9 cellular contexts compared by ENCODE assay signal in the genomic region with DNA sequence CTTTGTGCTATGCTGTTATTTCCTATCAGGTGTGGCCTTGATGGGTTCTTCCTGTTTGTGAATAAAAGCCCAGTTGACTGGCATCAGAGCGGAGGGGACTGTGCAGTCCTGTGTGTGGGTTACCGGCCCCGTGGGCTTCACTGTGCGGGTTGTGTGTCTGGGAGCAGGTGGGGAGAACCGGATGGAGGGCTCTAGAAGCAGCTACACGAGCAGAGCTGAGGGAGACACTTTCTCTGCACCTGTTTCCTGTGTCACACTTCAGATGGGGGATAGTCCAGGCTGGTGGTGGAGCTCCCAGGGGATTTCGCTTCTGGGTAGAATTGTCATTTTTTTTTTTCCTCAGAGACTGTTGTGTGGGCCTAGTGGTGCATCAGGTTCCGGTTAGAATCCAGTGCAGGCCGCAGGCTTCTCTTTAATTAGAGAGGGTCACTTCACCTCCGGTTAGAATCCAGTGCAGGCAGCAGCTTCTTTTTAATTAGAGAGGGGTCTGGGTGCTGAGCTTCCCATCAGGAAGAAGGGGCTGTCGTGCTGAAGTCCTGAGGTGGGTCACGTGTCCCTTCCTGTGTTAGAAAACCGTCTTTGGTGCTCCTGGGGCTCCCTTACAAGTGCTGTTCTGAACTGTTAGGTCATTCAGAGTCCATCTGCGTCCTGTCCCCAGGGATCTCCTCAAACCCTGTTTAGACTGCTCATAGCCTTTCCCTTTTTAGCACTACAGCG.
A peak's percentile ranks its signal among the peaks of the same experiment; 100 is the strongest.
DNase-seq lines count a peak whose midpoint lies in the region; ATAC-seq, FAIRE-seq and TF ChIP-seq lines count a peak whose summit lies in the region.
"Had no signal": no experiment of that assay in that cellular context is flagged by ENCODE, and none has a peak within 500 bp of the region (broad histone marks: within the 10 kb centered on the region; RNA-seq: fewer than 3 reads in every experiment).

No MANE protein-coding gene starts in this region.

- peak; percentile 19 for DNase-seq in activated T-cell treated with anti-CD3 and anti-CD28 coated beads for 4 hours
- DNase-seq in left lung = no peak
- no peak for DNase-seq in NCI-H146 (lab: John Stamatoyannopoulos, UW)
- no peak for DNase-seq in smooth muscle cell (lab: John Stamatoyannopoulos, UW; ENCODE audit: unreplicated experiment)
- no peak for DNase-seq in HTR-8/SVneo (ENCODE audit: insufficient read length, low spot score)

- no peaks in the 10 kb centered on the region for H3K27me3 ChIP-seq in DOHH2 (ENCODE audit: control insufficient read depth, low read length)
- H3K27me3 ChIP-seq in left lung = no peaks in the 10 kb centered on the region
- H3K27me3 ChIP-seq in smooth muscle cell (ENCODE audit: low read depth) = no peaks in the 10 kb centered on the region
- H3K27me3 ChIP-seq: cardiac muscle cell had no signal

- H4K20me1 ChIP-seq in DOHH2 (ENCODE audit: control insufficient read depth, insufficient read depth, low read depth, low read length) (peaks cover 15% of the 10 kb centered on the region; the same call in 1 of the 2 replicates), smooth muscle cell (ENCODE audit: low read depth) (peaks cover 100% of the 10 kb centered on the region)

- H3K4me3 ChIP-seq in DOHH2 (ENCODE audit: low read length) (peak overlapping the region; percentile 89), left lung (no peak overlapping the region), smooth muscle cell (no peak overlapping the region)
- H3K4me3 ChIP-seq: cardiac muscle cell had no signal

- H3K9me2 ChIP-seq in DOHH2 (replicated peaks; ENCODE audit: control insufficient read depth, low read length) = no peaks in the 10 kb centered on the region

- ATAC-seq in GM19351 (IDR thresholded peaks at IDR 0.05; ENCODE audit: unreplicated experiment) (peak; percentile 77), HG03354 (IDR thresholded peaks at IDR 0.05; ENCODE audit: poor library complexity, severe bottlenecking, unreplicated experiment) (peak; percentile 89), left lung (peak; percentile 30)

- H3K4me1 ChIP-seq in DOHH2 (ENCODE audit: control insufficient read depth, low read length) (peaks cover 87% of the 10 kb centered on the region), left lung (peaks cover 6 to 45% of the 10 kb centered on the region in 2 donors), smooth muscle cell (ENCODE audit: low read depth) (peaks cover 3% of the 10 kb centered on the region)

- H3K36me3 ChIP-seq in DOHH2 (ENCODE audit: control insufficient read depth, low read length) (peaks cover 75% of the 10 kb centered on the region), left lung (peaks cover 0 to 8% of the 10 kb centered on the region in 2 donors), smooth muscle cell (ENCODE audit: low read depth) (no peaks in the 10 kb centered on the region)
- H3K36me3 ChIP-seq: cardiac muscle cell had no signal

- intact Hi-C loops in left lung (cut with DNase I) = no loop called here

- TF ChIP-seq CTCF in DOHH2 (IDR thresholded peaks at IDR 0.05; ENCODE audit: low read depth, low read length, poor library complexity, severe bottlenecking) (no peak), left lung (IDR thresholded peaks at IDR 0.05) (no peak), smooth muscle cell (IDR thresholded peaks at IDR 0.05; ENCODE audit: borderline replicate concordance, insufficient read depth, poor library complexity, severe bottlenecking) (no peak)

- no peak overlapping the region for H3K9ac ChIP-seq in smooth muscle cell (ENCODE audit: low read depth)

- WGBS in smooth muscle cell (ENCODE audit: low lambda C conversion rate) = 93% methylated on average over 15 of the region's 15 CpGs

- FAIRE-seq in HTR-8/SVneo (lab: Jason Lieb, UNC) = no peak

- peak overlapping the region; percentile 99 for H3K27ac ChIP-seq in DOHH2 (ENCODE audit: low read depth, low read length)
- peak overlapping the region in 1 of 2 donors; percentile 25 for H3K27ac ChIP-seq in left lung
- H3K27ac ChIP-seq in smooth muscle cell (ENCODE audit: low read depth) = no peak overlapping the region
- H3K27ac ChIP-seq: cardiac muscle cell had no signal

- H3K9me3 ChIP-seq in DOHH2 (ENCODE audit: control insufficient read depth, insufficient read depth, low read length) (no peaks in the 10 kb centered on the region), left lung (no peaks in the 10 kb centered on the region), smooth muscle cell (replicated peaks; ENCODE audit: low read depth) (no peaks in the 10 kb centered on the region)

- H2AFZ ChIP-seq in smooth muscle cell (ENCODE audit: low read depth) = no peak overlapping the region

- H3F3A ChIP-seq in DOHH2 (ENCODE audit: control insufficient read depth, insufficient read depth) (peaks cover 35% of the 10 kb centered on the region), smooth muscle cell (ENCODE audit: low read depth) (peaks cover 5% of the 10 kb centered on the region)

- H3K79me2 ChIP-seq in DOHH2 (ENCODE audit: control insufficient read depth, low read length) (peaks cover 95% of the 10 kb centered on the region), smooth muscle cell (ENCODE audit: low read depth) (peaks cover 85% of the 10 kb centered on the region)

- H3K4me2 ChIP-seq in DOHH2 (ENCODE audit: low read length) = peak overlapping the region; percentile 97
- no peak overlapping the region for H3K4me2 ChIP-seq in smooth muscle cell

Comparison
In these comparisons a context has a peak if more than half of its experiments do, and no peak if none do; other contexts are left out.
1. ATAC-seq: peak in every context shown above with its lines; median percentile 89 in HG03354; 77 in GM19351; 30 in left lung.